18 cellular contexts compared by ENCODE assay signal in genomic region chr5:179406031-179406681, GRCh38.
DNase-seq lines count a peak whose midpoint lies in the region; ATAC-seq and TF ChIP-seq lines count a peak whose summit lies in the region.
"Had no signal": no experiment of that assay in that cellular context is flagged by ENCODE, and none has a peak within 500 bp of the region (broad histone marks: within the 10 kb centered on the region; RNA-seq: fewer than 3 reads in every experiment).

No MANE protein-coding gene starts in this region.

- H3K4me3 Mint-ChIP-seq in T-helper 17 cell (peak overlapping the region; percentile 15), nephron (no peak overlapping the region)
- no peak overlapping the region for H3K4me3 Mint-ChIP-seq in activated naive CD8-positive, alpha-beta T cell treated with anti-CD3 and anti-CD28 coated beads, Interleukin-2, amount 50 U/mL, for 24 hours
- H3K4me3 Mint-ChIP-seq: CD8-positive, alpha-beta T cell; IgD-negative memory B cell had no signal

- TF ChIP-seq CTCF in fibroblast of pulmonary artery (IDR thresholded peaks at IDR 0.05; ENCODE audit: low read length, missing control alignments) (no peak), nephron (IDR thresholded peaks at IDR 0.05; ENCODE audit: unreplicated experiment in 3 of 3) (no peak)

- H3K4me3 ChIP-seq in fibroblast of pulmonary artery (replicated peaks; ENCODE audit: low read depth, low read length) = no peak overlapping the region
- H3K4me3 ChIP-seq: transverse colon had no signal

- peak; percentile 27 for DNase-seq in D341Med (ENCODE audit: low spot score)
- no peak for DNase-seq in T-helper 17 cell
- peak; percentile 24 for DNase-seq in fibroblast of pulmonary artery (ENCODE audit: low read depth)
- DNase-seq in activated naive CD8-positive, alpha-beta T cell treated with anti-CD3 and anti-CD28 coated beads, Interleukin-2, amount 50 U/mL, for 24 hours = no peak
- DNase-seq in CD1c-positive myeloid dendritic cell (ENCODE audit: extremely low spot score) = no peak
- DNase-seq in SKM-1 treated with dmso at 0.1 percent for 144 hours (lab: John Stamatoyannopoulos, UW; ENCODE audit: unreplicated experiment) = no peak
- DNase-seq: activated CD4-positive, alpha-beta T cell treated with anti-CD3 and anti-CD28 coated beads, Interleukin-2, amount 50 U/mL, for 4 hours; activated T-cell treated with anti-CD3 and anti-CD28 coated beads, Interleukin-2, amount 50 U/mL, for 1 hour; NCI-H187 treated with DMSO at 0.1 percent for 48 hours; NCI-H446 treated with DMSO at 0.1 percent for 48 hours; stimulated activated CD4-positive, alpha-beta T cell treated with anti-CD3 and anti-CD28 coated beads, Interleukin-15, amount 100 ng/mL, for 24 hours; stimulated activated naive CD4-positive, alpha-beta T cell treated with Interleukin-2 at 50 U/mL for 16 hours; transverse colon had no signal

- peaks cover 19% of the 10 kb centered on the region for H3K27me3 Mint-ChIP-seq in T-helper 17 cell
- H3K27me3 Mint-ChIP-seq in nephron (ENCODE audit: low read depth) = peaks cover 15% of the 10 kb centered on the region
- peaks cover 3% of the 10 kb centered on the region for H3K27me3 Mint-ChIP-seq in activated naive CD8-positive, alpha-beta T cell treated with anti-CD3 and anti-CD28 coated beads, Interleukin-2, amount 50 U/mL, for 24 hours
- H3K27me3 Mint-ChIP-seq: IgD-negative memory B cell had no signal

- peaks cover 12% of the 10 kb centered on the region for H3K9me3 Mint-ChIP-seq in nephron
- peaks cover 7% of the 10 kb centered on the region for H3K9me3 Mint-ChIP-seq in activated naive CD8-positive, alpha-beta T cell treated with anti-CD3 and anti-CD28 coated beads, Interleukin-2, amount 50 U/mL, for 24 hours

- ATAC-seq in T-helper 17 cell (no peak), HG03378 (IDR thresholded peaks at IDR 0.05; ENCODE audit: unreplicated experiment) (no peak)
- ATAC-seq in activated naive CD8-positive, alpha-beta T cell treated with anti-CD3 and anti-CD28 coated beads, Interleukin-2, amount 50 U/mL, for 24 hours = no peak
- ATAC-seq: activated naive CD4-positive, alpha-beta T cell treated with anti-CD3 and anti-CD28 coated beads, Interleukin-2, amount 50 U/mL, for 72 hours; CD8-positive, alpha-beta T cell had no signal

- no peaks in the 10 kb centered on the region for H3K9me3 ChIP-seq in T-helper 17 cell (ENCODE audit: control insufficient read depth, low read length, poor library complexity, severe bottlenecking)
- H3K9me3 ChIP-seq: transverse colon had no signal

- H3K36me3 Mint-ChIP-seq in T-helper 17 cell (ENCODE audit: low read depth) (peaks cover 3% of the 10 kb centered on the region), nephron (ENCODE audit: low read depth) (no peaks in the 10 kb centered on the region)
- no peaks in the 10 kb centered on the region for H3K36me3 Mint-ChIP-seq in activated naive CD8-positive, alpha-beta T cell treated with anti-CD3 and anti-CD28 coated beads, Interleukin-2, amount 50 U/mL, for 24 hours (ENCODE audit: low read depth)
- H3K36me3 Mint-ChIP-seq: CD8-positive, alpha-beta T cell had no signal

- H3K4me1 Mint-ChIP-seq in T-helper 17 cell = peaks cover 3% of the 10 kb centered on the region
- H3K4me1 Mint-ChIP-seq in nephron = peaks cover 22% of the 10 kb centered on the region
- no peaks in the 10 kb centered on the region for H3K4me1 Mint-ChIP-seq in activated naive CD8-positive, alpha-beta T cell treated with anti-CD3 and anti-CD28 coated beads, Interleukin-2, amount 50 U/mL, for 24 hours
- H3K4me1 Mint-ChIP-seq: IgD-negative memory B cell had no signal

- H3K27ac Mint-ChIP-seq in T-helper 17 cell (no peak overlapping the region), nephron (peak overlapping the region in 2 of 3 experiments; percentile 57 to 88)
- no peak overlapping the region for H3K27ac Mint-ChIP-seq in activated naive CD8-positive, alpha-beta T cell treated with anti-CD3 and anti-CD28 coated beads, Interleukin-2, amount 50 U/mL, for 24 hours
- H3K27ac Mint-ChIP-seq: activated naive CD4-positive, alpha-beta T cell treated with anti-CD3 and anti-CD28 coated beads, Interleukin-2, amount 50 U/mL, for 72 hours; CD8-positive, alpha-beta T cell had no signal

Comparison
In these comparisons a context has a peak if more than half of its experiments do, and no peak if none do; other contexts are left out.
1. DNase-seq: peak in D341Med (single experiment) and fibroblast of pulmonary artery (single experiment); none in T-helper 17 cell (0 of 3), activated naive CD8-positive, alpha-beta T cell treated with anti-CD3 and anti-CD28 coated beads, Interleukin-2, amount 50 U/mL, for 24 hours (single experiment), CD1c-positive myeloid dendritic cell (single experiment) and SKM-1 treated with dmso at 0.1 percent for 144 hours (single experiment).
2. H3K27ac Mint-ChIP-seq: peak in nephron (2 of 3); none in T-helper 17 cell (single experiment) and activated naive CD8-positive, alpha-beta T cell treated with anti-CD3 and anti-CD28 coated beads, Interleukin-2, amount 50 U/mL, for 24 hours (single experiment).